ENCODE assay signal across 8 cellular contexts in the genomic region with DNA sequence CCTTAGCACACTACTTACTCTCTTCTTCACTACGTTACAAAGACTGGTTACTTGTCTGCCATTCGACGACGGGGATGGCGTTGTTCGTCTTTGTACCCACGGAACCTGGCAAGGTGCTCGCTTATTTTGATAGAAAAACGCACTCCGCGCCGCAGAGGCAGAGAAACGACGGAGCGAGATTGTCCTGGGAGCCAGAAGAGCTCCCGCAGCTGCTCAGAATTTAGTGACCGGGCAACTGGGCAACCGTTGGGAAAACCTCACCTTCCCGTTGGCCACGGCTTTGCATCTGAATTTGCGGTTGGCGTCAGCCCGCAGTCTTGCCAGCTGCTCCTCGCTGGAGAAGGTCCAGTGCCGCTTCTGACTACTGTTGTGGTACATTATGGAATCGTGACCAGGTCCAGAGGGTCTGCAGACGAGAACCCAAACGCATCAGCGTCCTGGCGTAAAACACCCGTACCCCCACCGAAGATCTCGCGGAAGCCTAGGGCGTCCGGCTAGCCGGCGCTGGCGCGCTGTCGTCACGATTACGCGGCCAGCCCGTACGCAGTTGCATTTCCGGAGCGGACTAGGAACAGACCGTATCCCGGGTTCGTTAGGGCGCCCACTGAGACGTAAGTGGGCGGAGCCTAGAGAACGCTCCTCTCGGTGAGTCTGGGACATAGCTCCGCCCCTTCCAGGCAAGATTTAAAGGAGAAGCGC. TPM values are rescaled to one million over a fixed set of nuclear protein-coding genes. Genes with fewer than 3 reads are reported as not detected.
DNase-seq lines count a peak whose midpoint lies in the region; ATAC-seq lines count a peak whose summit lies in the region.

A gene (minus strand): TSS at position 514 of the 699 bp plus-strand sequence. CDS start 136 bp downstream, at position 378.

- no peaks in the 10 kb centered on the region for H3K27me3 Mint-ChIP-seq in IgD-negative memory B cell

- DNase-seq in DMS 273 treated with DMSO at 0.1 percent for 48 hours (lab: John Stamatoyannopoulos, UW) (peak; percentile 91), OCI-M2 (lab: John Stamatoyannopoulos, UW; ENCODE audit: unreplicated experiment) (peak; percentile 92), activated T-cell treated with anti-CD3 and anti-CD28 coated beads for 4 hours (peak; percentile 93), epidermal melanocyte (ENCODE audit: insufficient read length, low spot score) (peak; percentile 79), middle frontal gyrus (ENCODE audit: extremely low spot score, low spot score) (peak; percentile 99)
- DNase-seq in stimulated activated CD8-positive, alpha-beta memory T cell treated with anti-CD3 and anti-CD28 coated beads, Interleukin-2, amount 100 ng/mL, for 48 hours (ENCODE audit: low read depth in 2 of 2), result peak; percentile 89 to 93

- no peaks in the 10 kb centered on the region for H3K9me3 Mint-ChIP-seq in IgD-negative memory B cell

- peak within 1 kb of the TSS; percentile 80 to 99 (median 94) for H3K27ac Mint-ChIP-seq in IgD-negative memory B cell

- peaks cover 18 to 30% (median 24%) of the 10 kb centered on the region in 3 donors for H3K4me1 Mint-ChIP-seq in IgD-negative memory B cell

- no peaks in the 10 kb centered on the region for H3K36me3 Mint-ChIP-seq in IgD-negative memory B cell

- peak; percentile 98 for ATAC-seq in GM21529 (IDR thresholded peaks at IDR 0.05; ENCODE audit: unreplicated experiment)

- H3K4me3 Mint-ChIP-seq in IgD-negative memory B cell, result peak within 1 kb of the TSS; percentile 87 to 98 (median 96)

RNA-seq across cellular contexts. Expression of the gene that starts here (rescaled TPM):
- polyA plus RNA-seq in IgD-negative memory B cell, result 58.2 TPM

Comparison
In these comparisons a context has a peak if more than half of its experiments do, and no peak if none do; other contexts are left out.
1. Peak in every context shown above with its lines: DNase-seq and ATAC-seq.